In the genomic region with DNA sequence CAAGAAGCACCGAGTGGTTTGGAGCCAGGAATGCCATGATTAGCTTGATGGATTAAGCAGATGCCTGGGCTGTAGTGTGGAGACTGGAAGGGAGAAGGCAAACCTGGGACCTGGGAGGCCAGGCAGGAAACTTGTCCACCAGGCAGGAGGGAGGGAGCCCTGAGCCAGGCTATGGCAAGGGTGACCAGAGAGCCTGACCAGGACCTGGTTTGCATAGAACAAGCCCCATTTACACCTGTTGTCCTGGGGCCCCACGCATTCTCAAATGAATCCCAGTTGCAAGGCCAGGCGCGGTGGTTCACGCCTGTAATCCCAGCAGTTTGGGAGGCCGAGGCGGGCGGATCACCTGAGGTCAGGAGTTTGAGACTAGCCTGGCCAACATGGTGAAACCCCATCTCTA, we compare ENCODE assay signal across 17 cellular contexts.
"Had no signal": no experiment of that assay in that cellular context is flagged by ENCODE, and none has a peak within 500 bp of the region (broad histone marks: within the 10 kb centered on the region; RNA-seq: fewer than 3 reads in every experiment).

No MANE protein-coding gene starts in this region.

- H3K9me3 Mint-ChIP-seq: dendritic cell treated with granulocyte-macrophage colony-stimulating factor and Interleukin-4, amounts not matched to agents 40 ng/mL and 50 ng/mL, for 4 days; effector memory CD8-positive, alpha-beta T cell; endodermal cell had no signal

- H3K4me3 Mint-ChIP-seq: dendritic cell treated with granulocyte-macrophage colony-stimulating factor and Interleukin-4, amounts not matched to agents 40 ng/mL and 50 ng/mL, for 4 days; effector memory CD8-positive, alpha-beta T cell; endodermal cell had no signal

- H3K9me3 ChIP-seq: colonic mucosa, esophagus squamous epithelium, gastrocnemius medialis, left lung, lower lobe of right lung had no signal

- H3K36me3 ChIP-seq: colonic mucosa, esophagus squamous epithelium, gastrocnemius medialis, heart right ventricle, left lung, lower lobe of right lung had no signal

- H3K27ac ChIP-seq: colonic mucosa, epithelial cell of prostate, esophagus squamous epithelium, gastrocnemius medialis, heart right ventricle, left lung, lower lobe of right lung had no signal

- H3K27ac Mint-ChIP-seq: dendritic cell treated with granulocyte-macrophage colony-stimulating factor and Interleukin-4, amounts not matched to agents 40 ng/mL and 50 ng/mL, for 4 days; effector memory CD8-positive, alpha-beta T cell; endodermal cell had no signal

- H3K27me3 ChIP-seq: colonic mucosa, esophagus squamous epithelium, gastrocnemius medialis, heart right ventricle, left lung had no signal

- H3K4me1 ChIP-seq: colonic mucosa, esophagus squamous epithelium, gastrocnemius medialis, heart right ventricle, left lung had no signal

- H3K4me3 ChIP-seq: colonic mucosa, esophagus squamous epithelium, gastrocnemius medialis, heart right ventricle, left lung, lower lobe of right lung had no signal

- DNase-seq: cortex of kidney, endodermal cell, esophagus squamous epithelium, foreskin fibroblast, foreskin melanocyte, gastrocnemius medialis, glutamatergic neuron, heart right ventricle, left cardiac atrium, left lung, left ventricle myocardium superior, lower lobe of right lung, mesenchymal stem cell had no signal

- H3K27me3 Mint-ChIP-seq: dendritic cell treated with granulocyte-macrophage colony-stimulating factor and Interleukin-4, amounts not matched to agents 40 ng/mL and 50 ng/mL, for 4 days; effector memory CD8-positive, alpha-beta T cell had no signal
